In the genomic region with DNA sequence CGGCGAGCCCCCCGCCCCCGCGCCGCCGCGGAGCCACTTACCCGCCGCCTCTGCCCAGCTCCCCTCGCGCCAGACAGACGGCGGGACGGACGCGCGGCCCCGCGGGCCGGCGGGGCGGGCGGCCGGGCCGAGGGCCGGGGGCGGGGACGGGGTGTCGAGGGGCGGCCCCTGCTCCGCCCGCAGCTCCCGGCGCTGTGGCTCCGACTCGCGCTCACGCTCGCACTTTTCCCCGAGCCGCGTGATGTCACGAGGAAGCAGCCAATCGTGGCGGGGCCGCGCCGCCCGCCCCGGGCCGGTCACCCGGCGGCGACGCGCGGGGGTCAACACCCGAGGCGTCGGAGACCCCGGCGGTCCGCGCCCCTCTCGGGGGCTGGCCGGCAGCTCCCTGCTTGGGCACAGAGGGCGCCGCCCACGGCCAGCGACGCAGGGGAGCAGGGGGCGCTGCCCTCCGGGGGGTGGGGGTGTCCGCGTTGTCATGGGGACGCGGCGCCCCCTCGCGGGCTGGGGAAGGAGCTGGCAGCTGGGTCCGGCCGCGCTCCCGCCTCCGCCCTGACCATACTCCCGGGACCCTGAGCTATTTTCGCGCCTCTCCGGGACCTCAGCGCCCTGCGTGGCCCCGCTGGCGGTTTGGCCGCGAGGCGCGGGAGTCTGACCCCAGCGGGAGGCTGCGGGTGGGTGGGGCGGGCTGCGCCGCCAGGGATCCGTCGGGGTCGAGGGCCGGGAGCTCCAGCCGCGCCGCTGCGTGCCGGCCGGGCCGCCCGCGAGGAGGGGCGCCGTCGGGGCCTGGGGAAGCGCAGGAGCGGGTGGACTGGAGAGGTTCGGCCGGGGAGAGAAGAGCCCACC, we compare ENCODE assay signal across 8 cellular contexts. TPM values are rescaled to one million over a fixed set of nuclear protein-coding genes. Genes with fewer than 3 reads are reported as not detected.
A peak's percentile ranks its signal among the peaks of the same experiment; 100 is the strongest.
DNase-seq lines count a peak whose midpoint lies in the region; ATAC-seq and TF ChIP-seq lines count a peak whose summit lies in the region.

A gene (minus strand): TSS at position 199 of the 843 bp plus-strand sequence. CDS start 5,219 bp downstream, outside the sequence.

- H3K4me3 Mint-ChIP-seq in activated naive CD8-positive, alpha-beta T cell treated with anti-CD3 and anti-CD28 coated beads for 36 hours, result peak within 1 kb of the TSS; percentile 68
- no peak within 1 kb of the TSS for H3K4me3 Mint-ChIP-seq in CD4-positive, alpha-beta T cell

- peak within 1 kb of the TSS; percentile 28 for H3K4me3 ChIP-seq in BE2C (ENCODE audit: low read depth, low read length)

- H3K36me3 Mint-ChIP-seq in activated naive CD8-positive, alpha-beta T cell treated with anti-CD3 and anti-CD28 coated beads for 36 hours, result peaks cover 4% of the 10 kb centered on the region
- H3K36me3 Mint-ChIP-seq in CD4-positive, alpha-beta T cell (ENCODE audit: low read depth), result peaks cover 6% of the 10 kb centered on the region

- no peak within 1 kb of the TSS for H3K27ac Mint-ChIP-seq in activated naive CD8-positive, alpha-beta T cell treated with anti-CD3 and anti-CD28 coated beads for 36 hours
- no peak within 1 kb of the TSS for H3K27ac Mint-ChIP-seq in CD4-positive, alpha-beta T cell

- no peaks in the 10 kb centered on the region for H3K9me3 Mint-ChIP-seq in activated naive CD8-positive, alpha-beta T cell treated with anti-CD3 and anti-CD28 coated beads for 36 hours
- H3K9me3 Mint-ChIP-seq in CD4-positive, alpha-beta T cell, result no peaks in the 10 kb centered on the region

- DNase-seq in BE2C, result peak; percentile 71
- DNase-seq in NCI-H1436 (lab: John Stamatoyannopoulos, UW), result peak; percentile 81
- DNase-seq in activated naive CD8-positive, alpha-beta T cell treated with anti-CD3 and anti-CD28 coated beads for 36 hours, result peak; percentile 43
- DNase-seq in iPS-NIHi11 (ENCODE audit: low spot score), result peak; percentile 84
- peak; percentile 49 for DNase-seq in stimulated activated naive CD8-positive, alpha-beta T cell treated with anti-CD3 and anti-CD28 coated beads, Interleukin-15, Interleukin-2, amounts not matched to agents 100 U/mL and 50 U/mL, for 24 hours
- no peak for DNase-seq in CD4-positive, alpha-beta T cell
- no peak for DNase-seq in activated gamma-delta T cell (lab: John Stamatoyannopoulos, UW)

- POLR2A ChIA-PET in CD4-positive, alpha-beta T cell (lab: Charles Lee), result interaction anchor here (0.7 to 1.4 kb wide), 3 partner anchors 9 to 226 kb away, joined by 3 read pairs; a partner anchor contains a TSS

- intact Hi-C loops in CD4-positive, alpha-beta T cell (cut with DNase I, micrococcal nuclease), result loop anchor here in 1 of 2 experiments (5.0 kb wide), 2 partner anchors 146 to 504 kb away; a partner anchor contains a TSS

- H3K27ac ChIP-seq in CD4-positive, alpha-beta T cell (ENCODE audit: low read depth, low read length), result no peak within 1 kb of the TSS

- peak; percentile 19 for TF ChIP-seq CTCF in BE2C (IDR thresholded peaks at IDR 0.05; ENCODE audit: low read depth, low read length)
- peak; percentile 58 for TF ChIP-seq CTCF in GM12874 (IDR thresholded peaks at IDR 0.05; ENCODE audit: insufficient read depth, low read depth, low read length)
- TF ChIP-seq CTCF in CD4-positive, alpha-beta T cell (IDR thresholded peaks at IDR 0.05), result no peak

- no peaks in the 10 kb centered on the region for H3K36me3 ChIP-seq in BE2C

- peaks cover 30% of the 10 kb centered on the region for H3K27me3 ChIP-seq in BE2C
- peaks cover 58% of the 10 kb centered on the region for H3K27me3 ChIP-seq in CD4-positive, alpha-beta T cell (ENCODE audit: control insufficient read depth, insufficient read depth, low read length)

- peaks cover 20% of the 10 kb centered on the region for H3K4me1 Mint-ChIP-seq in activated naive CD8-positive, alpha-beta T cell treated with anti-CD3 and anti-CD28 coated beads for 36 hours
- peaks cover 34% of the 10 kb centered on the region for H3K4me1 Mint-ChIP-seq in CD4-positive, alpha-beta T cell (ENCODE audit: low read depth)

- H3K4me1 ChIP-seq in BE2C, result no peaks in the 10 kb centered on the region

- H3K27me3 Mint-ChIP-seq in activated naive CD8-positive, alpha-beta T cell treated with anti-CD3 and anti-CD28 coated beads for 36 hours, result peaks cover 54% of the 10 kb centered on the region
- H3K27me3 Mint-ChIP-seq in CD4-positive, alpha-beta T cell, result peaks cover 54% of the 10 kb centered on the region

- CTCF ChIA-PET in CD4-positive, alpha-beta T cell (lab: Charles Lee), result interaction anchor here (0.6 to 1.0 kb wide), 2 partner anchors 23 to 122 kb away, joined by 3 read pairs; no protein-coding TSS in a partner anchor

- no peaks in the 10 kb centered on the region for H3K9me3 ChIP-seq in BE2C
- no peaks in the 10 kb centered on the region for H3K9me3 ChIP-seq in CD4-positive, alpha-beta T cell (ENCODE audit: control insufficient read depth, low read length)

- ATAC-seq in stimulated activated naive CD8-positive, alpha-beta T cell treated with anti-CD3 and anti-CD28 coated beads, Interleukin-15, Interleukin-2, amounts not matched to agents 100 U/mL and 50 U/mL, for 24 hours, result no peak
- ATAC-seq in CD4-positive, alpha-beta T cell (ENCODE audit: poor library complexity), result no peak

RNA-seq across cellular contexts. Expression of the gene that starts here (rescaled TPM):
- not detected for polyA plus RNA-seq in BE2C (2012; ENCODE audit: insufficient read depth, insufficient read length, low read depth)
- total RNA-seq in activated naive CD8-positive, alpha-beta T cell treated with anti-CD3 and anti-CD28 coated beads for 36 hours, result under 1 TPM in 1 of 2 experiments, not detected in 1; 0.14 TPM
- total RNA-seq in CD4-positive, alpha-beta T cell, result 1 to 10 TPM; 3.2 to 3.7 TPM

Comparison
In these comparisons a context has a peak if more than half of its experiments do, and no peak if none do; other contexts are left out.
1. Peak in DNase-seq in activated naive CD8-positive, alpha-beta T cell treated with anti-CD3 and anti-CD28 coated beads for 36 hours; RNA of the gene not detected or under 1 TPM.
2. DNase-seq: peak in BE2C (single experiment), NCI-H1436 (single experiment), iPS-NIHi11 (single experiment) and stimulated activated naive CD8-positive, alpha-beta T cell treated with anti-CD3 and anti-CD28 coated beads, Interleukin-15, Interleukin-2, amounts not matched to agents 100 U/mL and 50 U/mL, for 24 hours (single experiment); none in CD4-positive, alpha-beta T cell (0 of 10) and activated gamma-delta T cell (single experiment).